ENCODE assay signal across 26 cellular contexts in genomic region chr9:134179595-134179917, GRCh38. TPM values are rescaled to one million over a fixed set of nuclear protein-coding genes. Genes with fewer than 3 reads are reported as not detected.
A peak's percentile ranks its signal among the peaks of the same experiment; 100 is the strongest.
DNase-seq lines count a peak whose midpoint lies in the region; ATAC-seq, FAIRE-seq and TF ChIP-seq lines count a peak whose summit lies in the region.
"Had no signal": no experiment of that assay in that cellular context is flagged by ENCODE, and none has a peak within 500 bp of the region (broad histone marks: within the 10 kb centered on the region; RNA-seq: fewer than 3 reads in every experiment).

No MANE protein-coding gene starts in this region.

- H3K27me3 Mint-ChIP-seq in effector memory CD8-positive, alpha-beta T cell: no peaks in the 10 kb centered on the region
- no peaks in the 10 kb centered on the region for H3K27me3 Mint-ChIP-seq in osteocyte (ENCODE audit: unreplicated experiment)
- H3K27me3 Mint-ChIP-seq: activated CD4-positive, alpha-beta T cell treated with anti-CD3 and anti-CD28 coated beads for 36 hours had no signal

- peaks cover 16% of the 10 kb centered on the region for H3K36me3 Mint-ChIP-seq in effector memory CD8-positive, alpha-beta T cell (ENCODE audit: insufficient read depth)
- H3K36me3 Mint-ChIP-seq in osteocyte (ENCODE audit: unreplicated experiment): no peaks in the 10 kb centered on the region
- H3K36me3 Mint-ChIP-seq: brain had no signal

- H3K4me1 ChIP-seq in esophagus muscularis mucosa: peaks cover 18 to 33% (median 24%) of the 10 kb centered on the region in 4 donors

- H3K27me3 ChIP-seq in esophagus muscularis mucosa: peaks cover 0 to 37% (median 10%) of the 10 kb centered on the region in 4 donors

- intact Hi-C loops in esophagus muscularis mucosa (cut with DNase I): loop anchor here (10.0 kb wide), 1 partner anchor 565 kb away; no protein-coding TSS in a partner anchor

- peaks cover 40 to 42% of the 10 kb centered on the region in 2 donors for H3K4me1 Mint-ChIP-seq in effector memory CD8-positive, alpha-beta T cell (ENCODE audit: low read depth in 2 of 2)
- H3K4me1 Mint-ChIP-seq in osteocyte (ENCODE audit: unreplicated experiment): peaks cover 57% of the 10 kb centered on the region

- 83% methylated on average over 6 of the region's 6 CpGs for WGBS in esophagus muscularis mucosa

- no peaks in the 10 kb centered on the region for H3K9me3 ChIP-seq in esophagus muscularis mucosa
- H3K9me3 ChIP-seq: tibial artery had no signal

- TF ChIP-seq CTCF in osteocyte (IDR thresholded peaks at IDR 0.05) (no peak), esophagus muscularis mucosa (IDR thresholded peaks at IDR 0.05) (no peak)

- H3K36me3 ChIP-seq in esophagus muscularis mucosa: no peaks in the 10 kb centered on the region
- H3K36me3 ChIP-seq: tibial artery had no signal

- peak overlapping the region; percentile 13 to 75 for H3K27ac Mint-ChIP-seq in effector memory CD8-positive, alpha-beta T cell
- H3K27ac Mint-ChIP-seq in osteocyte (ENCODE audit: unreplicated experiment): peak overlapping the region; percentile 89
- H3K27ac Mint-ChIP-seq: activated CD4-positive, alpha-beta T cell treated with anti-CD3 and anti-CD28 coated beads for 36 hours; activated T-cell treated with anti-CD3 and anti-CD28 coated beads, Interleukin-2, amount 50 U/mL, for 24 hours; memory B cell had no signal

- H3K4me3 ChIP-seq in esophagus muscularis mucosa: no peak overlapping the region
- H3K4me3 ChIP-seq: skin epidermis, tibial artery had no signal

- FAIRE-seq in GM12892 (lab: Jason Lieb, UNC): no peak
- FAIRE-seq: H54, RCC 7860 had no signal

- H3K9me3 Mint-ChIP-seq in effector memory CD8-positive, alpha-beta T cell: peaks cover 0 to 2% of the 10 kb centered on the region in 2 donors
- no peaks in the 10 kb centered on the region for H3K9me3 Mint-ChIP-seq in osteocyte (ENCODE audit: unreplicated experiment)
- H3K9me3 Mint-ChIP-seq: memory B cell had no signal

- no peak for TF ChIP-seq EP300 in esophagus muscularis mucosa (IDR thresholded peaks at IDR 0.05)

- TF ChIP-seq POLR2A in GM12892 (IDR thresholded peaks at IDR 0.05; ENCODE audit: low read depth, low read length) (no peak), esophagus muscularis mucosa (IDR thresholded peaks at IDR 0.05; ENCODE audit: low read depth) (no peak)

- ATAC-seq in effector memory CD8-positive, alpha-beta T cell (replicated peaks): no peak
- ATAC-seq in GM18519 (IDR thresholded peaks at IDR 0.05; ENCODE audit: low FRiP score, unreplicated experiment): no peak
- ATAC-seq: activated CD4-positive, alpha-beta T cell treated with anti-CD3 and anti-CD28 coated beads for 36 hours had no signal

- DNase-seq in activated CD8-positive, alpha-beta memory T cell treated with anti-CD3 and anti-CD28 coated beads, Interleukin-2, amount 50 U/mL, for 4 hours: peak; percentile 3
- no peak for DNase-seq in activated CD8-positive, alpha-beta memory T cell treated with anti-CD3 and anti-CD28 coated beads for 24 hours
- DNase-seq in GM12892 (ENCODE audit: insufficient read length) (peak; percentile 5), osteocyte (ENCODE audit: extremely low spot score, unreplicated experiment) (no peak), esophagus muscularis mucosa (ENCODE audit: extremely low spot score) (no peak), MV-4-11 (lab: John Stamatoyannopoulos, UW) (no peak)
- no peak for DNase-seq in effector memory CD8-positive, alpha-beta T cell
- DNase-seq: activated naive CD4-positive, alpha-beta T cell; activated T-cell treated with anti-CD3 and anti-CD28 coated beads, Interleukin-2, amount 50 U/mL, for 24 hours; DMS153; kidney glomerular epithelial cell; NCI-H2081; NCI-H226; NCI-H748 treated with DMSO at 0.1 percent for 48 hours had no signal

- no peak overlapping the region for H3K27ac ChIP-seq in esophagus muscularis mucosa (replicated peaks in 1 of 4)
- H3K27ac ChIP-seq: epithelial cell of prostate, skin epidermis, tibial artery had no signal

- peak overlapping the region; percentile 30 to 80 for H3K4me3 Mint-ChIP-seq in effector memory CD8-positive, alpha-beta T cell
- H3K4me3 Mint-ChIP-seq in osteocyte (ENCODE audit: unreplicated experiment): no peak overlapping the region
- H3K4me3 Mint-ChIP-seq: activated CD4-positive, alpha-beta T cell treated with anti-CD3 and anti-CD28 coated beads for 36 hours; activated T-cell treated with anti-CD3 and anti-CD28 coated beads, Interleukin-2, amount 50 U/mL, for 24 hours; memory B cell had no signal

RNA-seq across cellular contexts. Expression of gene RNU6ATAC, which starts 15.2 kb away (rescaled TPM):
- polyA plus RNA-seq in GM12892 (2012; ENCODE audit: missing spikeins): not detected
- total RNA-seq in osteocyte (38.9 and 49.4 TPM in 2 replicates), esophagus muscularis mucosa (under 1 TPM in 1 of 4 donors, not detected in 3; under 0.01 TPM)
- total RNA-seq: A172, M059J, SK-MEL-5 had no signal

RNA-seq across cellular contexts. Expression of gene WDR5, which starts 43.7 kb away (rescaled TPM):
- 23.4 TPM for polyA plus RNA-seq in GM12892 (2012; ENCODE audit: missing spikeins)
- total RNA-seq in osteocyte (26.8 and 29.3 TPM in 2 replicates), esophagus muscularis mucosa (10 to 100 TPM; 20.7 to 34.2 (median 24.6) TPM)

Comparison
In these comparisons a context has a peak if more than half of its experiments do, and no peak if none do; other contexts are left out.
1. DNase-seq: peak in activated CD8-positive, alpha-beta memory T cell treated with anti-CD3 and anti-CD28 coated beads, Interleukin-2, amount 50 U/mL, for 4 hours (single experiment) and GM12892 (single experiment); none in activated CD8-positive, alpha-beta memory T cell treated with anti-CD3 and anti-CD28 coated beads for 24 hours (single experiment), effector memory CD8-positive, alpha-beta T cell (0 of 3), osteocyte (single experiment), esophagus muscularis mucosa (single experiment) and MV-4-11 (single experiment).
2. RNA of gene RNU6ATAC, which starts 15.2 kb away (total RNA-seq): 38.9 to 49.4 TPM in osteocyte; under 0.01 TPM in esophagus muscularis mucosa; every median in the first group is over 10 times any median in the second.